Comparison of ENCODE assay signal across 29 cellular contexts in genomic region chr6:163766936-163767335, GRCh38.
"Had no signal": no experiment of that assay in that cellular context is flagged by ENCODE, and none has a peak within 500 bp of the region (broad histone marks: within the 10 kb centered on the region; RNA-seq: fewer than 3 reads in every experiment).

No MANE protein-coding gene starts in this region.

- H3K27ac ChIP-seq: ovary, parathyroid adenoma, psoas muscle, right lobe of liver, sigmoid colon, stomach, thoracic aorta, thyroid gland, tibial nerve, uterus had no signal

- H3K9me3 Mint-ChIP-seq: natural killer cell treated with Interleukin-12 subunit alpha and Interleukin-12 subunit beta and Interleukin-15 and Interleukin-18, amount 100 ng/mL, for 72 hours; stimulated activated naive B cell treated with anti-CD40 and anti-IgM and Interleukin-4, amounts not matched to agents 10 μg/mL and 1 μg/mL and 100 μg/mL, for 72 hours; stimulated activated naive CD8-positive, alpha-beta T cell treated with anti-CD3 and anti-CD28 coated beads, Interleukin-15, Interleukin-2, amounts not matched to agents 100 ng/mL and 50 ng/mL, for 24 hours had no signal

- ATAC-seq: naive thymus-derived CD8-positive, alpha-beta T cell; psoas muscle; right lobe of liver; stimulated activated naive B cell treated with anti-CD40 and anti-IgM and Interleukin-4, amounts not matched to agents 10 μg/mL and 1 μg/mL and 100 μg/mL, for 72 hours had no signal

- H3K4me3 ChIP-seq: ovary, psoas muscle, right lobe of liver, sigmoid colon, stomach, thoracic aorta, thyroid gland, tibial nerve, upper lobe of right lung, uterus had no signal

- H3K79me2 ChIP-seq: parathyroid adenoma had no signal

- FAIRE-seq: small intestine had no signal

- H2AFZ ChIP-seq: parathyroid adenoma had no signal

- H3K36me3 ChIP-seq: ovary, sigmoid colon, stomach, thoracic aorta, thyroid gland, tibial nerve, upper lobe of right lung, uterus had no signal

- H3K9ac ChIP-seq: parathyroid adenoma had no signal

- DNase-seq: naive thymus-derived CD8-positive, alpha-beta T cell; nephron progenitor cell; occipital lobe; ovary; posterior cingulate gyrus; psoas muscle; right cardiac atrium; right lobe of liver; sigmoid colon; small intestine; stimulated activated CD4-positive, alpha-beta T cell treated with anti-CD3 and anti-CD28 coated beads, Interleukin-15, amount 100 ng/mL, for 24 hours; stimulated activated CD4-positive, alpha-beta T cell treated with anti-CD3 and anti-CD28 coated beads, Interleukin-2, amount 100 ng/mL, for 24 hours; stimulated activated CD4-positive, alpha-beta T cell treated with anti-CD3 and anti-CD28 coated beads, Interleukin-2, amount 100 ng/mL, for 48 hours; stimulated activated CD4-positive, alpha-beta T cell treated with anti-CD3 and anti-CD28 coated beads, Interleukin-4, amount 100 ng/mL, for 24 hours; stimulated activated naive B cell treated with anti-CD40 and anti-IgM and Interleukin-4, amounts not matched to agents 10 μg/mL and 1 μg/mL and 100 μg/mL, for 72 hours; stimulated activated naive CD4-positive, alpha-beta T cell treated with Interleukin-2 at 50 U/mL for 16 hours; stomach; thyroid gland; trophoblast cell; upper lobe of right lung; uterus had no signal

- H3K4me3 Mint-ChIP-seq: naive thymus-derived CD8-positive, alpha-beta T cell; natural killer cell treated with Interleukin-12 subunit alpha and Interleukin-12 subunit beta and Interleukin-15 and Interleukin-18, amount 100 ng/mL, for 72 hours; nephron progenitor cell; neural crest cell; stimulated activated effector memory CD8-positive, alpha-beta T cell treated with anti-CD3 and anti-CD28 coated beads, Interleukin-12 subunit alpha, Interleukin-12 subunit beta, amount 100 ng/mL, for 72 hours; stimulated activated naive B cell treated with anti-CD40 and anti-IgM and Interleukin-4, amounts not matched to agents 10 μg/mL and 1 μg/mL and 100 μg/mL, for 72 hours; stimulated activated naive CD8-positive, alpha-beta T cell treated with anti-CD3 and anti-CD28 coated beads, Interleukin-15, Interleukin-2, amounts not matched to agents 100 ng/mL and 50 ng/mL, for 24 hours had no signal

- H3K27me3 ChIP-seq: ovary, right lobe of liver, sigmoid colon, stomach, thyroid gland, tibial nerve, upper lobe of right lung, uterus had no signal

- H3K27ac Mint-ChIP-seq: naive thymus-derived CD8-positive, alpha-beta T cell; nephron progenitor cell; progenitor cell of endocrine pancreas; stimulated activated effector memory CD8-positive, alpha-beta T cell treated with anti-CD3 and anti-CD28 coated beads, Interleukin-12 subunit alpha, Interleukin-12 subunit beta, amount 100 ng/mL, for 72 hours; stimulated activated naive B cell treated with anti-CD40 and anti-IgM and Interleukin-4, amounts not matched to agents 10 μg/mL and 1 μg/mL and 100 μg/mL, for 72 hours; stimulated activated naive CD8-positive, alpha-beta T cell treated with anti-CD3 and anti-CD28 coated beads, Interleukin-15, Interleukin-2, amounts not matched to agents 100 ng/mL and 50 ng/mL, for 24 hours had no signal

- H3K9me3 ChIP-seq: ovary, psoas muscle, right lobe of liver, sigmoid colon, stomach, thoracic aorta, thyroid gland, tibial nerve, upper lobe of right lung, uterus had no signal

- H3K4me1 ChIP-seq: right lobe of liver, uterus had no signal

- H3K4me1 Mint-ChIP-seq: naive thymus-derived CD8-positive, alpha-beta T cell; stimulated activated naive B cell treated with anti-CD40 and anti-IgM and Interleukin-4, amounts not matched to agents 10 μg/mL and 1 μg/mL and 100 μg/mL, for 72 hours had no signal

- H3K36me3 Mint-ChIP-seq: natural killer cell treated with Interleukin-12 subunit alpha and Interleukin-12 subunit beta and Interleukin-15 and Interleukin-18, amount 100 ng/mL, for 72 hours; stimulated activated effector memory CD8-positive, alpha-beta T cell treated with anti-CD3 and anti-CD28 coated beads, Interleukin-12 subunit alpha, Interleukin-12 subunit beta, amount 100 ng/mL, for 72 hours; stimulated activated naive B cell treated with anti-CD40 and anti-IgM and Interleukin-4, amounts not matched to agents 10 μg/mL and 1 μg/mL and 100 μg/mL, for 72 hours had no signal
